In genomic region chr15:29410342-29410741, GRCh38 we compare ENCODE assay signal across 16 cellular contexts.
"Had no signal": no experiment of that assay in that cellular context is flagged by ENCODE, and none has a peak within 500 bp of the region (broad histone marks: within the 10 kb centered on the region; RNA-seq: fewer than 3 reads in every experiment).

No MANE protein-coding gene starts in this region.

- H3K4me3 Mint-ChIP-seq: activated naive CD4-positive, alpha-beta T cell treated with anti-CD3 and anti-CD28 coated beads, Interleukin-2, amount 50 U/mL, for 24 hours; activated T-cell treated with anti-CD3 and anti-CD28 coated beads, Interleukin-2, amount 50 U/mL, for 24 hours; central memory CD8-positive, alpha-beta T cell; naive thymus-derived CD4-positive, alpha-beta T cell had no signal

- H3K9me3 ChIP-seq: body of pancreas, prostate gland had no signal

- H3K36me3 ChIP-seq: prostate gland had no signal

- H3K4me1 ChIP-seq: body of pancreas, prostate gland had no signal

- H3K27ac ChIP-seq: body of pancreas, prostate gland had no signal

- H3K4me1 Mint-ChIP-seq: activated naive CD4-positive, alpha-beta T cell treated with anti-CD3 and anti-CD28 coated beads, Interleukin-2, amount 50 U/mL, for 24 hours; central memory CD8-positive, alpha-beta T cell; naive thymus-derived CD4-positive, alpha-beta T cell had no signal

- ATAC-seq: activated CD4-positive, CD25-positive, alpha-beta regulatory T cell treated with anti-CD3 and anti-CD28 coated beads, Interleukin-2, amount 50 U/mL, for 24 hours; body of pancreas; naive thymus-derived CD4-positive, alpha-beta T cell; sciatic nerve; stimulated activated naive CD8-positive, alpha-beta T cell treated with anti-CD3 and anti-CD28 coated beads, Interleukin-15, Interleukin-2, amounts not matched to agents 100 U/mL and 50 U/mL, for 24 hours had no signal

- H3K27ac Mint-ChIP-seq: activated naive CD4-positive, alpha-beta T cell treated with anti-CD3 and anti-CD28 coated beads, Interleukin-2, amount 50 U/mL, for 24 hours; activated T-cell treated with anti-CD3 and anti-CD28 coated beads, Interleukin-2, amount 50 U/mL, for 24 hours; naive thymus-derived CD4-positive, alpha-beta T cell had no signal

- DNase-seq: activated CD4-positive, alpha-beta T cell treated with anti-CD3 and anti-CD28 coated beads, Interleukin-2, amount 50 U/mL, for 4 hours; activated effector memory CD4-positive, alpha-beta T cell treated with Interleukin-2 at 50 U/mL for 16 hours; activated T-cell treated with anti-CD3 and anti-CD28 coated beads, Interleukin-2, amount 50 U/mL, for 24 hours; body of pancreas; dermis blood vessel endothelial cell; hippocampal formation; naive thymus-derived CD4-positive, alpha-beta T cell; stimulated activated CD4-positive, alpha-beta T cell treated with anti-CD3 and anti-CD28 coated beads, Interleukin-2, amount 100 ng/mL, for 24 hours; stimulated activated naive CD8-positive, alpha-beta T cell treated with anti-CD3 and anti-CD28 coated beads, Interleukin-15, Interleukin-2, amounts not matched to agents 100 U/mL and 50 U/mL, for 24 hours; T-helper 2 cell had no signal

- H3K27me3 ChIP-seq: body of pancreas had no signal

- H3K4me3 ChIP-seq: body of pancreas, lung, prostate gland had no signal

- H3K36me3 Mint-ChIP-seq: activated naive CD4-positive, alpha-beta T cell treated with anti-CD3 and anti-CD28 coated beads, Interleukin-2, amount 50 U/mL, for 24 hours; naive thymus-derived CD4-positive, alpha-beta T cell had no signal

- H3K9me3 Mint-ChIP-seq: activated naive CD4-positive, alpha-beta T cell treated with anti-CD3 and anti-CD28 coated beads, Interleukin-2, amount 50 U/mL, for 24 hours; activated T-cell treated with anti-CD3 and anti-CD28 coated beads, Interleukin-2, amount 50 U/mL, for 24 hours; central memory CD8-positive, alpha-beta T cell had no signal
